In genomic region chr20:37349517-37350491, GRCh38 we compare ENCODE assay signal across 1 cellular context.
TF ChIP-seq lines count a peak whose summit lies in the region.

No MANE protein-coding gene starts in this region.

TF ChIP-seq in H1, 55 proteins besides CTCF, POLR2A, EP300 and RAD21 (continued from another document):
- no peak for TF ChIP-seq TBP (IDR thresholded peaks at IDR 0.05; ENCODE audit: low read depth, low read length)
- no peak for TF ChIP-seq PHF8 (conservative IDR thresholded peaks at IDR 0.05; ENCODE audit: low read depth, low read length)
- no peak for TF ChIP-seq JUN (IDR thresholded peaks at IDR 0.05; ENCODE audit: low read depth, low read length)
- TF ChIP-seq SUZ12 (IDR thresholded peaks at IDR 0.05; ENCODE audit: low read length), result no peak
